ENCODE assay signal across 8 cellular contexts in genomic region chr15:98649996-98650870, GRCh38. TPM values are rescaled to one million over a fixed set of nuclear protein-coding genes. Genes with fewer than 3 reads are reported as not detected.
A peak's percentile ranks its signal among the peaks of the same experiment; 100 is the strongest.
DNase-seq lines count a peak whose midpoint lies in the region; ATAC-seq, FAIRE-seq and TF ChIP-seq lines count a peak whose summit lies in the region.

No MANE protein-coding gene starts in this region.

- peak overlapping the region; percentile 55 to 85 for H3K4me3 ChIP-seq in Panc1 (ENCODE audit: low read depth in 2 of 2, low read length in 2 of 2)
- peak overlapping the region; percentile 81 to 93 (median 89) for H3K4me3 ChIP-seq in heart right ventricle
- H3K4me3 ChIP-seq in rectal smooth muscle tissue (ENCODE audit: low read length), result peak overlapping the region; percentile 90

- intact Hi-C loops in Panc1 (cut with micrococcal nuclease; ENCODE audit: unreplicated experiment), result loop anchor here (5.0 to 10.0 kb wide), 3 partner anchors 125 to 425 kb away; no protein-coding TSS in a partner anchor
- intact Hi-C loops in heart right ventricle (cut with DNase I), result loop anchor here (2.0 to 10.0 kb wide), 13 partner anchors 77 to 427 kb away; no protein-coding TSS in a partner anchor

- peak overlapping the region; percentile 74 for H3K27ac ChIP-seq in Panc1 (ENCODE audit: low read length)
- H3K27ac ChIP-seq in heart right ventricle, result peak overlapping the region; percentile 89 to 95 (median 92)
- peak overlapping the region; percentile 91 for H3K27ac ChIP-seq in rectal smooth muscle tissue (ENCODE audit: low read depth, low read length)

- peaks cover 40% of the 10 kb centered on the region for H3K4me1 Mint-ChIP-seq in activated naive CD8-positive, alpha-beta T cell treated with anti-CD3 and anti-CD28 coated beads for 36 hours

- H3K27me3 ChIP-seq in Panc1 (ENCODE audit: control insufficient read depth, insufficient read depth, low read length), result 0 out of 2 replicates have a peak, but pooled peaks cover 2% of the 10 kb centered on the region
- peaks cover 0 to 55% (median 17%) of the 10 kb centered on the region in 7 donors for H3K27me3 ChIP-seq in heart right ventricle
- H3K27me3 ChIP-seq in rectal smooth muscle tissue (ENCODE audit: control insufficient read depth, insufficient read depth, low read length), result no peaks in the 10 kb centered on the region

- no peak for TF ChIP-seq POLR2A in GM12892 (IDR thresholded peaks at IDR 0.05; ENCODE audit: low read depth, low read length)

- H3K4me1 ChIP-seq in Panc1 (ENCODE audit: control insufficient read depth, insufficient read depth, low read length) (peaks cover 45% of the 10 kb centered on the region), heart right ventricle (peaks cover 0 to 59% (median 45%) of the 10 kb centered on the region in 9 donors), rectal smooth muscle tissue (ENCODE audit: control insufficient read depth, insufficient read depth, low read length) (peaks cover 13% of the 10 kb centered on the region)

- H3K9ac ChIP-seq in rectal smooth muscle tissue (ENCODE audit: low read length), result peak overlapping the region; percentile 61

- DNase-seq in Daoy (ENCODE audit: low read depth) (peak; percentile 37), Panc1 (ENCODE audit: low read depth, low spot score) (no peak), heart right ventricle (peak; percentile 35 to 39), KG1 (lab: John Stamatoyannopoulos, UW) (no peak), mesenteric fat pad (ENCODE audit: low spot score) (no peak), GM12892 (ENCODE audit: insufficient read length) (no peak)
- peak; percentile 52 for DNase-seq in activated naive CD8-positive, alpha-beta T cell treated with anti-CD3 and anti-CD28 coated beads for 36 hours

- no peaks in the 10 kb centered on the region; the same call in 1 of the 2 replicates for H3K36me3 ChIP-seq in Panc1 (ENCODE audit: control insufficient read depth, insufficient read depth, low read length)
- H3K36me3 ChIP-seq in heart right ventricle, result no peaks in the 10 kb centered on the region
- no peaks in the 10 kb centered on the region for H3K36me3 ChIP-seq in rectal smooth muscle tissue (ENCODE audit: control insufficient read depth, insufficient read depth, low read length)

- CTCF ChIA-PET in Panc1 (lab: Charles Lee), result no interaction called here

- ATAC-seq in Panc1 (peak; percentile 7), heart right ventricle (peak in 7 of 8 donors; percentile 6 to 58 (median 33))

- in situ Hi-C loops in Panc1 (cut with HindIII; ENCODE audit: low pct_unique_long_range_greater_than_20kb, low sequenced_read_pairs), result no loop called here

- H3K36me3 Mint-ChIP-seq in activated naive CD8-positive, alpha-beta T cell treated with anti-CD3 and anti-CD28 coated beads for 36 hours, result no peaks in the 10 kb centered on the region

- H3K4me3 Mint-ChIP-seq in activated naive CD8-positive, alpha-beta T cell treated with anti-CD3 and anti-CD28 coated beads for 36 hours, result peak overlapping the region; percentile 90

- H3K27me3 Mint-ChIP-seq in activated naive CD8-positive, alpha-beta T cell treated with anti-CD3 and anti-CD28 coated beads for 36 hours, result peaks cover 9% of the 10 kb centered on the region

- H3K9me3 Mint-ChIP-seq in activated naive CD8-positive, alpha-beta T cell treated with anti-CD3 and anti-CD28 coated beads for 36 hours, result no peaks in the 10 kb centered on the region

- POLR2A ChIA-PET in Panc1 (lab: Charles Lee), result no interaction called here

- H3K9me3 ChIP-seq in Panc1 (ENCODE audit: control insufficient read depth, insufficient read depth, low read depth, low read length) (no peaks in the 10 kb centered on the region), heart right ventricle (no peaks in the 10 kb centered on the region)

- FAIRE-seq in GM12892 (lab: Jason Lieb, UNC), result no peak

- BruUV-seq in Panc1 (replicated peaks; lab: Mats Ljungman, UMichigan), result no TSS peak

- 0% methylated on average over 85 to 88 of the region's 88 CpGs for WGBS in heart right ventricle, 2 donors

- H3K27ac Mint-ChIP-seq in activated naive CD8-positive, alpha-beta T cell treated with anti-CD3 and anti-CD28 coated beads for 36 hours, result peak overlapping the region; percentile 85

- TF ChIP-seq CTCF in Panc1 (IDR thresholded peaks at IDR 0.05), result no peak
- TF ChIP-seq CTCF in heart right ventricle (IDR thresholded peaks at IDR 0.05), result no peak

RNA-seq across cellular contexts. Expression of gene IGF1R, which starts 1.9 kb away (rescaled TPM):
- 6.2 and 14.2 TPM in 2 replicates for total RNA-seq in Daoy (2014; rRNA removed; shearing (Covaris generic))
- total RNA-seq in Panc1 (2021; ENCODE audit: unreplicated experiment) (77.1 TPM), heart right ventricle (10 to 100 TPM; 32.3 to 88.2 (median 50.0) TPM), mesenteric fat pad (29.2 TPM)
- 38.0 TPM for polyA plus RNA-seq in Panc1 (2012; ENCODE audit: insufficient read length)
- total RNA-seq in activated naive CD8-positive, alpha-beta T cell treated with anti-CD3 and anti-CD28 coated beads for 36 hours, result 10 to 100 TPM; 17.7 to 18.9 TPM
- 1 to 10 TPM; 3.4 to 8.4 TPM for polyA plus RNA-seq in heart right ventricle
- polyA plus RNA-seq in GM12892 (2012; ENCODE audit: missing spikeins), result 1.7 TPM

Comparison
In these comparisons a context has a peak if more than half of its experiments do, and no peak if none do; other contexts are left out.
1. DNase-seq: peak in Daoy (single experiment), activated naive CD8-positive, alpha-beta T cell treated with anti-CD3 and anti-CD28 coated beads for 36 hours (single experiment) and heart right ventricle (2 of 2); none in Panc1 (single experiment), KG1 (single experiment), mesenteric fat pad (single experiment) and GM12892 (single experiment).
2. Peak in every context shown above with its lines, with median percentiles within 50 percentile points of each other: H3K27ac ChIP-seq and H3K4me3 ChIP-seq.